ENCODE assay signal across 8 cellular contexts in the genomic region with DNA sequence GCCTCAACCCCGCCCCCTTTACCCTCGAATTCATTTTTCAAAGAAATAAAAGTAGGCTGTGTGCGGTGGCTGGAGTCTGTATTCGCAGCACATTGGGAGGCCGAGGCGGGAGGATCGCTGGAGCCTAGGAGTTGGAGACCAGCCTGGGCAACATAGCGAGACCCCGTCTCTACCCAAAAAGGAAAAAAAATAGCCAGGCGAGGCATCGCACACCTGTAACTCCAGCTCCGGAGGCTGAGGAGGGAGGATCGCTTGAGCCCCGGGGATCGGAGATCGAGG. TPM values are rescaled to one million over a fixed set of nuclear protein-coding genes. Genes with fewer than 3 reads are reported as not detected.
DNase-seq lines count a peak whose midpoint lies in the region; TF ChIP-seq lines count a peak whose summit lies in the region.

No MANE protein-coding gene starts in this region.

- H3K9me2 ChIP-seq in hepatocyte (replicated peaks; ENCODE audit: insufficient read depth), result no peaks in the 10 kb centered on the region

- H3K27me3 ChIP-seq in HAP-1 (ENCODE audit: low read depth) (no peaks in the 10 kb centered on the region), hepatocyte (no peaks in the 10 kb centered on the region), smooth muscle cell (ENCODE audit: low read depth) (no peaks in the 10 kb centered on the region)

- H3K4me1 ChIP-seq in HAP-1, result peaks cover 19% of the 10 kb centered on the region
- no peaks in the 10 kb centered on the region for H3K4me1 ChIP-seq in hepatocyte (ENCODE audit: insufficient read depth)
- peaks cover 10% of the 10 kb centered on the region for H3K4me1 ChIP-seq in smooth muscle cell (ENCODE audit: low read depth)

- peaks cover 42% of the 10 kb centered on the region for H3K4me1 Mint-ChIP-seq in activated CD4-positive, alpha-beta memory T cell treated with anti-CD3 and anti-CD28 coated beads, Interleukin-2, amount 10 ng/mL, durations not matched to agents 7 days and 5 days

- in situ Hi-C loops in HAP-1 (cut with MboI; ENCODE audit: low sequenced_read_pairs), result no loop called here

- 79% methylated on average over 16 of the region's 16 CpGs for WGBS in hepatocyte (ENCODE audit: low lambda C conversion rate, missing lambda C conversion rate)
- WGBS in smooth muscle cell (ENCODE audit: low lambda C conversion rate), result 80% methylated on average over 16 of the region's 16 CpGs

- H3K9me3 ChIP-seq in HAP-1 (no peaks in the 10 kb centered on the region), hepatocyte (ENCODE audit: low read depth) (no peaks in the 10 kb centered on the region), smooth muscle cell (replicated peaks; ENCODE audit: low read depth) (no peaks in the 10 kb centered on the region)

- TF ChIP-seq CTCF in hepatocyte (IDR thresholded peaks at IDR 0.05; ENCODE audit: poor library complexity), result no peak
- TF ChIP-seq CTCF in smooth muscle cell (IDR thresholded peaks at IDR 0.05; ENCODE audit: borderline replicate concordance, insufficient read depth, poor library complexity, severe bottlenecking), result no peak

- H3K79me2 ChIP-seq in hepatocyte (peaks cover 23% of the 10 kb centered on the region), smooth muscle cell (ENCODE audit: low read depth) (peaks cover 23% of the 10 kb centered on the region)

- peak overlapping the region; percentile 92 for H3K27ac Mint-ChIP-seq in activated CD4-positive, alpha-beta memory T cell treated with anti-CD3 and anti-CD28 coated beads, Interleukin-2, amount 10 ng/mL, durations not matched to agents 7 days and 5 days

- H3K4me3 Mint-ChIP-seq in activated CD4-positive, alpha-beta memory T cell treated with anti-CD3 and anti-CD28 coated beads, Interleukin-2, amount 10 ng/mL, durations not matched to agents 7 days and 5 days, result peak overlapping the region; percentile 97

- POLR2A ChIA-PET in activated CD4-positive, alpha-beta memory T cell treated with anti-CD3 and anti-CD28 coated beads, Interleukin-2, amount 10 ng/mL, durations not matched to agents 7 days and 5 days (lab: Charles Lee), result interaction anchor here (0.6 to 7.1 kb wide), 38 partner anchors 8 to 228 kb away, joined by 3 to 90 read pairs (median 5); partner anchors contain the start of gene IGFBP4

- DNase-seq in HAP-1 (ENCODE audit: low spot score in 2 of 2), result peak in 1 of 2 experiments; percentile 79
- no peak for DNase-seq in activated CD4-positive, alpha-beta memory T cell treated with anti-CD3 and anti-CD28 coated beads, Interleukin-2, amount 10 ng/mL, durations not matched to agents 7 days and 5 days
- DNase-seq in hepatocyte (ENCODE audit: low spot score), result no peak
- DNase-seq in smooth muscle cell (lab: John Stamatoyannopoulos, UW; ENCODE audit: unreplicated experiment), result no peak
- no peak for DNase-seq in NCI-H1417 treated with DMSO at 0.1 percent for 48 hours (lab: John Stamatoyannopoulos, UW)
- DNase-seq in NCI-H146 (lab: John Stamatoyannopoulos, UW), result no peak
- DNase-seq in NCI-H1092 (lab: John Stamatoyannopoulos, UW), result no peak
- DNase-seq in NCI-H2081 (lab: John Stamatoyannopoulos, UW), result no peak

- peaks cover 6% of the 10 kb centered on the region for H3K27me3 Mint-ChIP-seq in activated CD4-positive, alpha-beta memory T cell treated with anti-CD3 and anti-CD28 coated beads, Interleukin-2, amount 10 ng/mL, durations not matched to agents 7 days and 5 days

- H3K9ac ChIP-seq in smooth muscle cell (ENCODE audit: low read depth), result no peak overlapping the region

- H3F3A ChIP-seq in smooth muscle cell (ENCODE audit: low read depth), result no peaks in the 10 kb centered on the region

- H3K4me2 ChIP-seq in hepatocyte (peak overlapping the region; percentile 70), smooth muscle cell (peak overlapping the region; percentile 87)

- H3K4me3 ChIP-seq in HAP-1 (peak overlapping the region; percentile 89), hepatocyte (peak overlapping the region; percentile 25), smooth muscle cell (peak overlapping the region; percentile 67)

- H4K20me1 ChIP-seq in hepatocyte (ENCODE audit: insufficient read depth, poor library complexity, severe bottlenecking) (no peaks in the 10 kb centered on the region), smooth muscle cell (ENCODE audit: low read depth) (no peaks in the 10 kb centered on the region)

- CTCF ChIA-PET in activated CD4-positive, alpha-beta memory T cell treated with anti-CD3 and anti-CD28 coated beads, Interleukin-2, amount 10 ng/mL, durations not matched to agents 7 days and 5 days (lab: Charles Lee), result interaction anchor here (0.8 to 10.3 kb wide), 25 partner anchors 8 to 1245 kb away, joined by 3 to 102 read pairs (median 6); partner anchors contain the start of genes IGFBP4 and SMARCE1

- peak overlapping the region; percentile 54 for H2AFZ ChIP-seq in hepatocyte
- peak overlapping the region; percentile 94 for H2AFZ ChIP-seq in smooth muscle cell (ENCODE audit: low read depth)

- no peaks in the 10 kb centered on the region for H3K9me3 Mint-ChIP-seq in activated CD4-positive, alpha-beta memory T cell treated with anti-CD3 and anti-CD28 coated beads, Interleukin-2, amount 10 ng/mL, durations not matched to agents 7 days and 5 days

- peaks cover 35% of the 10 kb centered on the region for H3K36me3 ChIP-seq in HAP-1 (replicated peaks)
- no peaks in the 10 kb centered on the region for H3K36me3 ChIP-seq in hepatocyte (replicated peaks; ENCODE audit: insufficient read depth, low read depth)
- no peaks in the 10 kb centered on the region for H3K36me3 ChIP-seq in smooth muscle cell (ENCODE audit: low read depth)

- H3K27ac ChIP-seq in hepatocyte, result peak overlapping the region; percentile 12
- peak overlapping the region; percentile 18 for H3K27ac ChIP-seq in smooth muscle cell (ENCODE audit: low read depth)

- H3K36me3 Mint-ChIP-seq in activated CD4-positive, alpha-beta memory T cell treated with anti-CD3 and anti-CD28 coated beads, Interleukin-2, amount 10 ng/mL, durations not matched to agents 7 days and 5 days (ENCODE audit: low read depth), result peaks cover 28% of the 10 kb centered on the region

RNA-seq across cellular contexts. Expression of gene TOP2A, which starts 0.7 kb away (rescaled TPM):
- total RNA-seq in activated CD4-positive, alpha-beta memory T cell treated with anti-CD3 and anti-CD28 coated beads, Interleukin-2, amount 10 ng/mL, durations not matched to agents 7 days and 5 days, result 100 to 1,000 TPM; 361 to 373 TPM
- total RNA-seq in hepatocyte (36.9 and 37.4 TPM in 2 replicates), smooth muscle cell (42.3 and 45.5 TPM in 2 replicates)
- polyA plus RNA-seq in hepatocyte (19.3 and 21.3 TPM in 2 replicates), smooth muscle cell (15.4 and 26.2 TPM in 2 replicates)

RNA-seq across cellular contexts. Expression of gene IGFBP4, which starts 24.9 kb away (rescaled TPM):
- 10 to 100 TPM; 27.1 to 28.4 TPM for total RNA-seq in activated CD4-positive, alpha-beta memory T cell treated with anti-CD3 and anti-CD28 coated beads, Interleukin-2, amount 10 ng/mL, durations not matched to agents 7 days and 5 days
- total RNA-seq in hepatocyte, result 44.9 and 48.2 TPM in 2 replicates
- 149 and 183 TPM in 2 replicates for polyA plus RNA-seq in hepatocyte
- 63.8 and 91.0 TPM in 2 replicates for total RNA-seq in smooth muscle cell
- 305 and 413 TPM in 2 replicates for polyA plus RNA-seq in smooth muscle cell

RNA-seq across cellular contexts. Expression of gene GJD3, which starts 53.8 kb away (rescaled TPM):
- not detected for total RNA-seq in activated CD4-positive, alpha-beta memory T cell treated with anti-CD3 and anti-CD28 coated beads, Interleukin-2, amount 10 ng/mL, durations not matched to agents 7 days and 5 days
- 0.47 TPM in 1 of 2 replicates, not detected in the other for total RNA-seq in hepatocyte
- polyA plus RNA-seq in hepatocyte, result 3.3 and 3.8 TPM in 2 replicates
- not detected in 2 replicates for total RNA-seq in smooth muscle cell
- 0.27 and 0.30 TPM in 2 replicates for polyA plus RNA-seq in smooth muscle cell

Comparison
In these comparisons a context has a peak if more than half of its experiments do, and no peak if none do; other contexts are left out.
1. H3K4me3 ChIP-seq: peak in every context shown above with its lines; median percentile 89 in HAP-1; 67 in smooth muscle cell; 25 in hepatocyte.